Comparison of ENCODE assay signal across 19 cellular contexts in the genomic region with DNA sequence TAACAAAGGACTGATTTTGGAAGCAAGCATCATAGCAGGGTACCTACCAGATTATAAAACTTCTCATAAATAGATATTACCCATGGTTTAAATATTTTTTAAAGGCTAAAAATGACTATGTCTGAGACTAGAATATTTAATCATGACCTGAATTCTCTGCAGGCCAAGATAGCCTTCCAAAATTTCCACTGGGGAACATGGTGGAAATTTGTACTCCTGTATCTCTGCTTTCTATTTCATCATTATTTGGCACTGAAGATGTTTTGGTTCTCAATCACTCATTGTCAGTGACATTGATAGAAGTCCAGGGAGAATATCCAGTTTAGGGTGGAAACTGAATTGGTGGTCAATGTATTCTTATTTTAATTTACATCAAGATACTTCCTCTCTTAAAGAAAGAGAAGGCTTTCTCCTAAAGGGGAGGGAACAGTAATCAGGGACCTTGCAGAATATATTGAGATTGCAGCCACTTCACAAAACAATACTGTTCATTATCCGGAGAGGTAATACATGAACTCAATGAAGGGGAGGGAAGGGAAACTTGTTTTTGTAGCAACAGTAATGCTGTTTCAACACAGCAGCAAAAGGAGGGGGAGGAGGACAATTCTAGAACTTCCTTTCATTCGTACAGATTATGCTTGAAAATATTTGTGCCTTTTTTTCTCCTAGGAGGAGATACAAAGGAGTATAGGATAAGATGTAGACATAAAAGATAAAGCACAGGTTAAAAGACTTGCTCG.
"Had no signal": no experiment of that assay in that cellular context is flagged by ENCODE, and none has a peak within 500 bp of the region (broad histone marks: within the 10 kb centered on the region; RNA-seq: fewer than 3 reads in every experiment).

No MANE protein-coding gene starts in this region.

- ATAC-seq: activated CD8-positive, alpha-beta memory T cell treated with anti-CD3 and anti-CD28 coated beads, Interleukin-2, amount 10 ng/mL, durations not matched to agents 7 days and 5 days; effector memory CD8-positive, alpha-beta T cell; foreskin keratinocyte; natural killer cell treated with Interleukin-12 subunit alpha and Interleukin-12 subunit beta and Interleukin-15 and Interleukin-18, amount 100 ng/mL, for 72 hours; stimulated activated naive B cell treated with anti-CD40 and anti-IgM and Interleukin-4, amounts not matched to agents 10 μg/mL and 1 μg/mL and 100 μg/mL, for 72 hours; upper lobe of right lung; WTC11 had no signal

- H3K36me3 ChIP-seq: cardiac muscle cell, spleen, upper lobe of right lung had no signal

- H3K4me3 ChIP-seq: cardiac muscle cell, spleen, upper lobe of right lung had no signal

- H3K27me3 ChIP-seq: upper lobe of right lung had no signal

- H3K4me1 ChIP-seq: parathyroid adenoma, spleen, upper lobe of right lung had no signal

- H3K27ac ChIP-seq: cardiac muscle cell, foreskin keratinocyte, parathyroid adenoma, spleen, upper lobe of right lung had no signal

- DNase-seq: activated CD4-positive, alpha-beta memory T cell treated with anti-CD3 and anti-CD28 coated beads, Interleukin-2, amount 10 ng/mL, durations not matched to agents 7 days and 5 days; activated CD4-positive, alpha-beta T cell treated with anti-CD3 and anti-CD28 coated beads for 4 hours; activated CD8-positive, alpha-beta memory T cell treated with anti-CD3 and anti-CD28 coated beads, Interleukin-2, amount 10 ng/mL, durations not matched to agents 7 days and 5 days; activated naive CD4-positive, alpha-beta T cell; activated naive CD8-positive, alpha-beta T cell treated with anti-CD3 and anti-CD28 coated beads for 36 hours; amniotic stem cell; dermis blood vessel endothelial cell; effector memory CD8-positive, alpha-beta T cell; foreskin keratinocyte; glutamatergic neuron; hippocampal formation; islet precursor cell; spleen; stimulated activated naive B cell treated with anti-CD40 and anti-IgM and Interleukin-4, amounts not matched to agents 10 μg/mL and 1 μg/mL and 100 μg/mL, for 72 hours; upper lobe of right lung had no signal

- H3K9me3 ChIP-seq: spleen, upper lobe of right lung had no signal
